ENCODE assay signal across 11 cellular contexts in the genomic region with DNA sequence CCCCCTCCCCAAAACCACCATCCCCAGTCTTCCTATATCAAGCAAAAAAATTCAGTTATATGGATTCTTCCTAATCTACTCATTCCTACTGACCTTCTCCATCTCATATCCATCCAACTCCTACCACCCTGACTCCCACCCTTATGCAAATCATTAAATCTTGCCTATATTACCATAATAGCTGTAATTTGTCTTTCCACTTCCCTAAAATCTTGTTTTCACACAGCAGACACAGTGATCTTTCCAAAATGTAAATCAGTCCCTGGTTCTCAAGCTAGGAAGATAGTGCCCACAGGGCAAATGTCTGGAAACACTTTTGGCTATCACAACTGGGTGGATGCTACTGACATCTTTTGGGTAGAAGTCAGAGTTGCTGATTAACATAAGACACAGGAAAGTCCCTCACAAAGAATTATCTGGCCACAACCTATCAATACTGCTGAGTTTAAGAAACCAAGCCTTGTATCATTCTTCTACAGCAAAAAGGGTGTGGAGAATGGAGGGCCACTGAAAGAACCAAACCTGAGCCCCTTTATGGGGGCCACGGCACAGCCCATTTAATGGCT. TPM values are rescaled to one million over a fixed set of nuclear protein-coding genes. Genes with fewer than 3 reads are reported as not detected.
A peak's percentile ranks its signal among the peaks of the same experiment; 100 is the strongest.
DNase-seq lines count a peak whose midpoint lies in the region; ATAC-seq, FAIRE-seq and TF ChIP-seq lines count a peak whose summit lies in the region.
"Had no signal": no experiment of that assay in that cellular context is flagged by ENCODE, and none has a peak within 500 bp of the region (broad histone marks: within the 10 kb centered on the region; RNA-seq: fewer than 3 reads in every experiment).

No MANE protein-coding gene starts in this region.

- peak overlapping the region; percentile 88 to 91 for H3K4me3 Mint-ChIP-seq in activated T-cell treated with anti-CD3 and anti-CD28 coated beads, Interleukin-2, amount 50 U/mL, for 72 hours
- H3K4me3 Mint-ChIP-seq in T-helper 2 cell treated with Interferon-gamma antibody and Interleukin-4, amounts not matched to agents 5 μg/mL and 100 μg/mL, for 36 hours: peak overlapping the region; percentile 88

- H3K27ac Mint-ChIP-seq in activated T-cell treated with anti-CD3 and anti-CD28 coated beads, Interleukin-2, amount 50 U/mL, for 72 hours: peak overlapping the region; percentile 95
- H3K27ac Mint-ChIP-seq in T-helper 2 cell treated with Interferon-gamma antibody and Interleukin-4, amounts not matched to agents 5 μg/mL and 100 μg/mL, for 36 hours: peak overlapping the region; percentile 90

- TF ChIP-seq EP300 in suprapubic skin (IDR thresholded peaks at IDR 0.05): no peak

- no peaks in the 10 kb centered on the region for H3K9me3 Mint-ChIP-seq in activated T-cell treated with anti-CD3 and anti-CD28 coated beads, Interleukin-2, amount 50 U/mL, for 72 hours
- H3K9me3 Mint-ChIP-seq in T-helper 2 cell treated with Interferon-gamma antibody and Interleukin-4, amounts not matched to agents 5 μg/mL and 100 μg/mL, for 36 hours: no peaks in the 10 kb centered on the region

- H3K36me3 ChIP-seq in suprapubic skin: peaks cover 27% of the 10 kb centered on the region
- H3K36me3 ChIP-seq in mucosa of descending colon (ENCODE audit: low read depth): no peaks in the 10 kb centered on the region

- H3K4me1 ChIP-seq in right cardiac atrium (ENCODE audit: control insufficient read depth, insufficient read depth, low read length): peaks cover 8% of the 10 kb centered on the region
- H3K4me1 ChIP-seq in suprapubic skin: peaks cover 32% of the 10 kb centered on the region
- H3K4me1 ChIP-seq in mucosa of descending colon (ENCODE audit: low read depth): peaks cover 22% of the 10 kb centered on the region

- H3K4me1 Mint-ChIP-seq in activated T-cell treated with anti-CD3 and anti-CD28 coated beads, Interleukin-2, amount 50 U/mL, for 72 hours (ENCODE audit: low read depth): peaks cover 65% of the 10 kb centered on the region
- peaks cover 48% of the 10 kb centered on the region for H3K4me1 Mint-ChIP-seq in T-helper 2 cell treated with Interferon-gamma antibody and Interleukin-4, amounts not matched to agents 5 μg/mL and 100 μg/mL, for 36 hours (ENCODE audit: low read depth)

- WGBS in right cardiac atrium: 78% methylated on average over 1 of the region's 1 CpG
- 66% methylated on average over 1 of the region's 1 CpG for WGBS in suprapubic skin

- intact Hi-C loops in right cardiac atrium (cut with DNase I): loop anchor here in 2 of 4 donors (5.0 kb wide), 2 partner anchors 81 to 86 kb away; a partner anchor contains a TSS
- intact Hi-C loops in mucosa of descending colon (cut with DNase I, micrococcal nuclease): no loop called here

- H3K27me3 ChIP-seq in right cardiac atrium (ENCODE audit: control insufficient read depth, insufficient read depth): no peaks in the 10 kb centered on the region
- no peaks in the 10 kb centered on the region for H3K27me3 ChIP-seq in suprapubic skin

- DNase-seq in activated T-cell treated with anti-CD3 and anti-CD28 coated beads, Interleukin-2, amount 50 U/mL, for 72 hours: no peak
- DNase-seq in activated T-cell treated with anti-CD3 and anti-CD28 coated beads for 4 hours (no peak), right cardiac atrium (no peak), suprapubic skin (ENCODE audit: low spot score in 2 of 2) (no peak), SHP77 (lab: John Stamatoyannopoulos, UW) (no peak), H54 (ENCODE audit: insufficient read length, low spot score) (no peak), mucosa of descending colon (no peak)
- DNase-seq in T-helper 2 cell treated with Interferon-gamma antibody and Interleukin-4, amounts not matched to agents 5 μg/mL and 100 μg/mL, for 36 hours (ENCODE audit: low spot score): no peak

- peaks cover 18 to 19% of the 10 kb centered on the region in 2 donors for H3K36me3 Mint-ChIP-seq in activated T-cell treated with anti-CD3 and anti-CD28 coated beads, Interleukin-2, amount 50 U/mL, for 72 hours (ENCODE audit: insufficient read depth in 2 of 2)
- H3K36me3 Mint-ChIP-seq in T-helper 2 cell treated with Interferon-gamma antibody and Interleukin-4, amounts not matched to agents 5 μg/mL and 100 μg/mL, for 36 hours (ENCODE audit: low read depth): peaks cover 51% of the 10 kb centered on the region

- H3K27ac ChIP-seq in right cardiac atrium (ENCODE audit: low read length): no peak overlapping the region
- H3K27ac ChIP-seq in suprapubic skin: no peak overlapping the region

- no peak for ATAC-seq in activated T-cell treated with anti-CD3 and anti-CD28 coated beads, Interleukin-2, amount 50 U/mL, for 72 hours (replicated peaks in 1 of 2)
- ATAC-seq in right cardiac atrium (no peak), mucosa of descending colon (no peak)

- no peak for TF ChIP-seq POLR2A in suprapubic skin (IDR thresholded peaks at IDR 0.05)
- TF ChIP-seq POLR2A in H54 (IDR thresholded peaks at IDR 0.05; ENCODE audit: low read depth, low read length): no peak

- FAIRE-seq in H54 (lab: Jason Lieb, UNC): no peak
- FAIRE-seq: endometrium had no signal

- no peak for TF ChIP-seq CTCF in suprapubic skin (IDR thresholded peaks at IDR 0.05)
- TF ChIP-seq CTCF in mucosa of descending colon (IDR thresholded peaks at IDR 0.05): no peak

- H3K9me3 ChIP-seq in right cardiac atrium (ENCODE audit: control insufficient read depth, low read length) (no peaks in the 10 kb centered on the region), suprapubic skin (no peaks in the 10 kb centered on the region), mucosa of descending colon (no peaks in the 10 kb centered on the region)

- no peaks in the 10 kb centered on the region for H3K27me3 Mint-ChIP-seq in activated T-cell treated with anti-CD3 and anti-CD28 coated beads, Interleukin-2, amount 50 U/mL, for 72 hours (ENCODE audit: low read depth)
- H3K27me3 Mint-ChIP-seq in T-helper 2 cell treated with Interferon-gamma antibody and Interleukin-4, amounts not matched to agents 5 μg/mL and 100 μg/mL, for 36 hours (ENCODE audit: low read depth): no peaks in the 10 kb centered on the region

- H3K4me3 ChIP-seq in right cardiac atrium (ENCODE audit: low read length): peak overlapping the region; percentile 83
- H3K4me3 ChIP-seq in suprapubic skin: peak overlapping the region; percentile 76
- no peak overlapping the region for H3K4me3 ChIP-seq in mucosa of descending colon

RNA-seq across cellular contexts. Expression of a gene that starts 1.4 kb away (rescaled TPM):
- 10 to 100 TPM; 50.8 to 61.1 TPM for total RNA-seq in activated T-cell treated with anti-CD3 and anti-CD28 coated beads, Interleukin-2, amount 50 U/mL, for 72 hours
- total RNA-seq in right cardiac atrium: 10 to 100 TPM; 25.9 to 32.7 (median 28.2) TPM
- 31.1 TPM for polyA plus RNA-seq in right cardiac atrium
- 10 to 100 TPM; 15.8 to 27.7 (median 17.6) TPM for total RNA-seq in suprapubic skin
- total RNA-seq in mucosa of descending colon: 10 to 100 TPM; 27.9 to 38.0 (median 31.8) TPM

RNA-seq across cellular contexts. Expression of a gene that starts 8.4 kb away (rescaled TPM):
- total RNA-seq in activated T-cell treated with anti-CD3 and anti-CD28 coated beads, Interleukin-2, amount 50 U/mL, for 72 hours: 10 to 100 TPM; 14.4 to 16.8 TPM
- total RNA-seq in right cardiac atrium (10 to 100 TPM; 11.2 to 24.0 (median 13.2) TPM), suprapubic skin (10 to 100 TPM; 19.2 to 46.1 (median 30.3) TPM), mucosa of descending colon (10 to 100 TPM; 18.5 to 51.9 (median 23.1) TPM)
- polyA plus RNA-seq in right cardiac atrium: 24.6 TPM
- total RNA-seq: Daoy, temporal lobe had no signal

RNA-seq across cellular contexts. Expression of a gene that starts 8.6 kb away (rescaled TPM):
- total RNA-seq in activated T-cell treated with anti-CD3 and anti-CD28 coated beads, Interleukin-2, amount 50 U/mL, for 72 hours: 10 to 100 TPM; 33.8 to 38.2 TPM
- 10 to 100 TPM; 13.2 to 19.2 (median 16.0) TPM for total RNA-seq in right cardiac atrium
- 16.7 TPM for polyA plus RNA-seq in right cardiac atrium
- 10 to 100 TPM; 14.5 to 57.9 (median 27.3) TPM for total RNA-seq in suprapubic skin
- total RNA-seq in mucosa of descending colon: 10 to 100 TPM; 18.8 to 32.5 (median 21.2) TPM

RNA-seq across cellular contexts. Expression of a gene that starts 8.8 kb away (rescaled TPM):
- 10 to 100 TPM; 52.7 to 69.3 TPM for total RNA-seq in activated T-cell treated with anti-CD3 and anti-CD28 coated beads, Interleukin-2, amount 50 U/mL, for 72 hours
- total RNA-seq in right cardiac atrium (10 to 100 TPM; 58.2 to 77.3 (median 71.0) TPM), suprapubic skin (10 to 100 TPM; 30.7 to 85.0 (median 63.1) TPM), mucosa of descending colon (10 to 100 TPM; 65.5 to 96.9 (median 93.8) TPM)
- 44.6 TPM for polyA plus RNA-seq in right cardiac atrium
